In the genomic region with DNA sequence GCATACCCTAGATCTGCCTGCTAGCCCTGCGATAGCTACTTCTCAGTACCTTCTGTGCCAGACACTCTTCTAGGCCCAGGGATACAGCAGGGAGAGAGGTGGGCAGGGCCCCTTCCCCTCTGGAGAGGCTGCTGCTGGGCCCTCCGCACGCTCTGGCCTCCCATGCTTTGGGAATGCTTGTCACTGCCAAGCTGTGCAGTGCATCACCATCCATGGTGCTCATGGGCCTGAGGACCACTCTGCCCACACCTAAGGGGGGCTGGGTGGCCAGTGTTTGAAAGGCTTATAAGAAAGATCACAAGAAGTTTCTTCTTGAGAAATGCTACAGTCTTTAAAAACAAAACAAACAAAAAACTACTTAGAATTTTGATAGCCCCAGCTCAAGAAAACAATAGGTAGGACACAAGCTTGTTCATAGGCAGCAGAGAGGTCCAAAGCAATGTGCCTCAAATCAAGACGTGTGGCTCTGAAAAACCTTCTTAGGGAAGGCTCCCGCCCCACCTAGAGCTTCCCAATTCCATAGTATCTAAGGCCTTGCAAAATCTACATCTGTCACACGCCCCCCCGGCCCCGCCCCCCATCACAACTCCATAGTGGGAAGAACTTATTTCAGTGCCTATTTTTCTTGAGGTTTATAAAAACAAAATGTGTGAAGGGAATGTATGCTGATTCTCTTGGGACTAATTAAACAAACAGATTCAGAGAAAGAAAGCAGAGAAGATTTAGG, we compare ENCODE assay signal across 26 cellular contexts.
"Had no signal": no experiment of that assay in that cellular context is flagged by ENCODE, and none has a peak within 500 bp of the region (broad histone marks: within the 10 kb centered on the region; RNA-seq: fewer than 3 reads in every experiment).

No MANE protein-coding gene starts in this region.

- H3K4me1 Mint-ChIP-seq: activated CD4-positive, alpha-beta memory T cell treated with anti-CD3 and anti-CD28 coated beads, Interleukin-2, amount 10 ng/mL, durations not matched to agents 7 days and 5 days; activated CD4-positive, alpha-beta T cell treated with anti-CD3 and anti-CD28 coated beads for 36 hours; activated CD4-positive, alpha-beta T cell treated with anti-CD3 and anti-CD28 coated beads, Interleukin-2, amount 10 ng/mL, durations not matched to agents 7 days and 5 days had no signal

- H3K27ac ChIP-seq: brain microvascular endothelial cell, foreskin keratinocyte, gastrocnemius medialis had no signal

- H3K4me1 ChIP-seq: foreskin keratinocyte had no signal

- H3K27me3 ChIP-seq: brain microvascular endothelial cell, foreskin keratinocyte, gastrocnemius medialis had no signal

- DNase-seq: activated CD4-positive, alpha-beta memory T cell treated with anti-CD3 and anti-CD28 coated beads, Interleukin-2, amount 10 ng/mL, durations not matched to agents 7 days and 5 days; activated CD4-positive, alpha-beta T cell treated with anti-CD3 and anti-CD28 coated beads for 36 hours; activated CD4-positive, alpha-beta T cell treated with anti-CD3 and anti-CD28 coated beads, Interleukin-2, amount 10 ng/mL, durations not matched to agents 7 days and 5 days; activated CD4-positive, alpha-beta T cell treated with anti-CD3 and anti-CD28 coated beads, Interleukin-2, amount 50 U/mL, for 4 hours; activated CD4-positive, CD25-positive, alpha-beta regulatory T cell; activated CD4-positive, CD25-positive, alpha-beta regulatory T cell treated with anti-CD3 and anti-CD28 coated beads, Interleukin-2, amount 50 U/mL, for 72 hours; activated effector memory CD4-positive, alpha-beta T cell treated with Interleukin-2 at 50 U/mL for 16 hours; activated gamma-delta T cell treated with Interleukin-2 at 50 U/mL for 16 hours; activated naive CD4-positive, alpha-beta T cell treated with anti-CD3 and anti-CD28 coated beads, Interleukin-2, amount 50 U/mL, for 16 hours; activated naive CD4-positive, alpha-beta T cell treated with Interleukin-2 at 50 U/mL for 16 hours; activated T-cell treated with anti-CD3 and anti-CD28 coated beads, Interleukin-2, amount 50 U/mL, for 4 hours; amniotic stem cell; anterior cingulate cortex; brain microvascular endothelial cell; effector memory CD4-positive, alpha-beta T cell; endodermal cell; foreskin keratinocyte; gastrocnemius medialis; glutamatergic neuron; T-helper 2 cell had no signal

- H3K27me3 Mint-ChIP-seq: activated CD4-positive, alpha-beta memory T cell treated with anti-CD3 and anti-CD28 coated beads, Interleukin-2, amount 10 ng/mL, durations not matched to agents 7 days and 5 days; activated CD4-positive, alpha-beta T cell treated with anti-CD3 and anti-CD28 coated beads for 36 hours; activated CD4-positive, alpha-beta T cell treated with anti-CD3 and anti-CD28 coated beads, Interleukin-2, amount 10 ng/mL, durations not matched to agents 7 days and 5 days; activated naive CD8-positive, alpha-beta T cell; activated T-helper 17 cell treated with anti-CD3 and anti-CD28 coated beads, Interleukin-2, amount 50 U/mL, for 72 hours; central memory CD8-positive, alpha-beta T cell had no signal

- FAIRE-seq: astrocyte, bronchial epithelial cell, colon had no signal

- H3K4me3 ChIP-seq: gastrocnemius medialis had no signal

- H3K9me3 ChIP-seq: gastrocnemius medialis had no signal

- H3K4me3 Mint-ChIP-seq: activated CD4-positive, alpha-beta memory T cell treated with anti-CD3 and anti-CD28 coated beads, Interleukin-2, amount 10 ng/mL, durations not matched to agents 7 days and 5 days; activated CD4-positive, alpha-beta T cell treated with anti-CD3 and anti-CD28 coated beads for 36 hours; activated CD4-positive, alpha-beta T cell treated with anti-CD3 and anti-CD28 coated beads, Interleukin-2, amount 10 ng/mL, durations not matched to agents 7 days and 5 days; activated naive CD8-positive, alpha-beta T cell; activated T-cell treated with anti-CD3 and anti-CD28 coated beads, Interleukin-2, amount 50 U/mL, for 4 hours; activated T-helper 17 cell treated with anti-CD3 and anti-CD28 coated beads, Interleukin-2, amount 50 U/mL, for 72 hours; central memory CD8-positive, alpha-beta T cell; endodermal cell had no signal

- H3K27ac Mint-ChIP-seq: activated CD4-positive, alpha-beta memory T cell treated with anti-CD3 and anti-CD28 coated beads, Interleukin-2, amount 10 ng/mL, durations not matched to agents 7 days and 5 days; activated CD4-positive, alpha-beta T cell treated with anti-CD3 and anti-CD28 coated beads for 36 hours; activated CD4-positive, alpha-beta T cell treated with anti-CD3 and anti-CD28 coated beads, Interleukin-2, amount 10 ng/mL, durations not matched to agents 7 days and 5 days; activated naive CD8-positive, alpha-beta T cell; activated T-helper 17 cell treated with anti-CD3 and anti-CD28 coated beads, Interleukin-2, amount 50 U/mL, for 72 hours; endodermal cell had no signal

- H3K9me3 Mint-ChIP-seq: activated CD4-positive, alpha-beta memory T cell treated with anti-CD3 and anti-CD28 coated beads, Interleukin-2, amount 10 ng/mL, durations not matched to agents 7 days and 5 days; activated CD4-positive, alpha-beta T cell treated with anti-CD3 and anti-CD28 coated beads, Interleukin-2, amount 10 ng/mL, durations not matched to agents 7 days and 5 days; activated T-cell treated with anti-CD3 and anti-CD28 coated beads, Interleukin-2, amount 50 U/mL, for 4 hours; activated T-helper 17 cell treated with anti-CD3 and anti-CD28 coated beads, Interleukin-2, amount 50 U/mL, for 72 hours; central memory CD8-positive, alpha-beta T cell; endodermal cell had no signal

- H3K36me3 ChIP-seq: brain microvascular endothelial cell, gastrocnemius medialis had no signal
